6 cellular contexts compared by ENCODE assay signal in genomic region chr12:115253049-115253448, GRCh38.
"Had no signal": no experiment of that assay in that cellular context is flagged by ENCODE, and none has a peak within 500 bp of the region (broad histone marks: within the 10 kb centered on the region; RNA-seq: fewer than 3 reads in every experiment).

No MANE protein-coding gene starts in this region.

- ATAC-seq: K562 had no signal

- H3K9ac ChIP-seq: KMS-11 had no signal

- FAIRE-seq: HTR-8/SVneo, K562 had no signal

- H3K27ac ChIP-seq: HL-60, KMS-11 had no signal

- H3K4me2 ChIP-seq: KMS-11 had no signal

- H3K4me3 ChIP-seq: K562 had no signal

- DNase-seq: KBM-7, KG1 had no signal
